31 cellular contexts compared by ENCODE assay signal in genomic region chr20:36079486-36079885, GRCh38.
"Had no signal": no experiment of that assay in that cellular context is flagged by ENCODE, and none has a peak within 500 bp of the region (broad histone marks: within the 10 kb centered on the region; RNA-seq: fewer than 3 reads in every experiment).

No MANE protein-coding gene starts in this region.

- H3K4me1 ChIP-seq: esophagus muscularis mucosa, gastrocnemius medialis, heart right ventricle had no signal

- H3K36me3 ChIP-seq: brain microvascular endothelial cell, esophagus muscularis mucosa, gastrocnemius medialis, heart right ventricle, WERI-Rb-1 had no signal

- H3K9me3 ChIP-seq: esophagus muscularis mucosa, gastrocnemius medialis had no signal

- H3K4me3 Mint-ChIP-seq: activated B cell treated with CpG ODN at 0.5 μM for 24 hours; activated CD8-positive, alpha-beta T cell treated with anti-CD3 and anti-CD28 coated beads for 36 hours; activated naive CD8-positive, alpha-beta T cell; activated T-cell treated with anti-CD3 and anti-CD28 coated beads, Interleukin-2, amount 50 U/mL, for 4 hours; activated T-helper 17 cell treated with anti-CD3 and anti-CD28 coated beads, Interleukin-2, amount 50 U/mL, for 72 hours; central memory CD8-positive, alpha-beta T cell; effector memory CD8-positive, alpha-beta T cell; T-helper 17 cell; T-helper 2 cell treated with Interferon-gamma antibody and Interleukin-4, amounts not matched to agents 5 μg/mL and 100 μg/mL, for 36 hours had no signal

- H3K27ac ChIP-seq: brain microvascular endothelial cell, esophagus muscularis mucosa, foreskin keratinocyte, gastrocnemius medialis, heart right ventricle, WERI-Rb-1 had no signal

- H3K4me3 ChIP-seq: esophagus muscularis mucosa, gastrocnemius medialis, heart right ventricle had no signal

- H3K9me3 Mint-ChIP-seq: activated CD8-positive, alpha-beta T cell treated with anti-CD3 and anti-CD28 coated beads for 36 hours; activated T-helper 17 cell treated with anti-CD3 and anti-CD28 coated beads, Interleukin-2, amount 50 U/mL, for 72 hours; central memory CD8-positive, alpha-beta T cell; effector memory CD8-positive, alpha-beta T cell; T-helper 2 cell treated with Interferon-gamma antibody and Interleukin-4, amounts not matched to agents 5 μg/mL and 100 μg/mL, for 36 hours had no signal

- H3K27me3 ChIP-seq: brain microvascular endothelial cell, gastrocnemius medialis had no signal

- ATAC-seq: activated CD4-positive, CD25-positive, alpha-beta regulatory T cell treated with anti-CD3 and anti-CD28 coated beads, Interleukin-2, amount 50 U/mL, for 24 hours; activated CD8-positive, alpha-beta T cell treated with anti-CD3 and anti-CD28 coated beads for 36 hours; activated T-cell treated with anti-CD3 and anti-CD28 coated beads, Interleukin-2, amount 50 U/mL, for 4 hours; activated T-helper 17 cell treated with anti-CD3 and anti-CD28 coated beads, Interleukin-2, amount 50 U/mL, for 72 hours; effector memory CD8-positive, alpha-beta T cell; foreskin keratinocyte; gastrocnemius medialis; heart right ventricle; T-helper 17 cell had no signal

- H3K4me1 Mint-ChIP-seq: activated B cell treated with CpG ODN at 0.5 μM for 24 hours; activated T-helper 17 cell treated with anti-CD3 and anti-CD28 coated beads, Interleukin-2, amount 50 U/mL, for 72 hours; central memory CD8-positive, alpha-beta T cell had no signal

- H3K36me3 Mint-ChIP-seq: activated naive CD8-positive, alpha-beta T cell had no signal

- DNase-seq: activated B cell treated with CpG ODN at 0.5 μM for 24 hours; activated CD4-positive, alpha-beta T cell treated with anti-CD3 and anti-CD28 coated beads for 48 hours; activated CD4-positive, alpha-beta T cell treated with anti-CD3 and anti-CD28 coated beads, Interleukin-2, amount 50 U/mL, for 1 hour; activated CD4-positive, alpha-beta T cell treated with anti-CD3 and anti-CD28 coated beads, Interleukin-2, amount 50 U/mL, for 48 hours; activated CD8-positive, alpha-beta memory T cell treated with anti-CD3 and anti-CD28 coated beads for 24 hours; activated CD8-positive, alpha-beta T cell treated with anti-CD3 and anti-CD28 coated beads for 36 hours; activated effector memory CD4-positive, alpha-beta T cell treated with Interleukin-2 at 50 U/mL for 16 hours; activated gamma-delta T cell treated with Interleukin-2 at 50 U/mL for 16 hours; activated naive CD4-positive, alpha-beta T cell treated with anti-CD3 and anti-CD28 coated beads, Interleukin-2, amount 50 U/mL, for 16 hours; activated naive CD4-positive, alpha-beta T cell treated with Interleukin-2 at 50 U/mL for 16 hours; activated T-cell treated with anti-CD3 and anti-CD28 coated beads, Interleukin-2, amount 50 U/mL, for 4 hours; amniotic stem cell; anterior cingulate cortex; brain microvascular endothelial cell; cortex of kidney; dermis blood vessel endothelial cell; effector CD4-positive, alpha-beta T cell; effector memory CD8-positive, alpha-beta T cell; erythroblast; foreskin keratinocyte; gastrocnemius medialis; heart right ventricle; T-helper 17 cell; T1000; WERI-Rb-1 had no signal

- H3K27ac Mint-ChIP-seq: activated B cell treated with CpG ODN at 0.5 μM for 24 hours; activated CD8-positive, alpha-beta T cell treated with anti-CD3 and anti-CD28 coated beads for 36 hours; activated naive CD8-positive, alpha-beta T cell; activated T-helper 17 cell treated with anti-CD3 and anti-CD28 coated beads, Interleukin-2, amount 50 U/mL, for 72 hours; effector memory CD8-positive, alpha-beta T cell; T-helper 17 cell; T-helper 2 cell treated with Interferon-gamma antibody and Interleukin-4, amounts not matched to agents 5 μg/mL and 100 μg/mL, for 36 hours had no signal
